Comparison of ENCODE assay signal across 7 cellular contexts in genomic region chr11:73735959-73736358, GRCh38. TPM values are rescaled to one million over a fixed set of nuclear protein-coding genes. Genes with fewer than 3 reads are reported as not detected.
A peak's percentile ranks its signal among the peaks of the same experiment; 100 is the strongest.
DNase-seq lines count a peak whose midpoint lies in the region; ATAC-seq and TF ChIP-seq lines count a peak whose summit lies in the region.
"Not testable (repeated sequence)": the region's sequence is repeated elsewhere in the genome, so short reads cannot be mapped to it uniquely, and the experiment has no call there.

No MANE protein-coding gene starts in this region.

- ATAC-seq in central memory CD8-positive, alpha-beta T cell (replicated peaks; ENCODE audit: extremely low read depth, poor library complexity, severe bottlenecking) = not testable (repeated sequence)

- H3K27ac ChIP-seq in GM23248 (0 out of 2 replicates have a peak overlapping the region, but pooled peaks have one; percentile 55), SK-N-MC (peak overlapping the region; percentile 7; the same call in 1 of the 2 replicates), smooth muscle cell (ENCODE audit: low read depth) (peak overlapping the region; percentile 63)
- not testable (repeated sequence) for H3K27ac ChIP-seq in MM.1S (ENCODE audit: low read length)

- not testable (repeated sequence) for H3K27me3 ChIP-seq in GM06990 (replicated peaks; ENCODE audit: control insufficient read depth, insufficient read depth, low read length); GM23248 (replicated peaks; ENCODE audit: insufficient read depth); MM.1S (replicated peaks; ENCODE audit: insufficient read depth, low read length); smooth muscle cell (ENCODE audit: low read depth)

- peaks cover 11% of the 10 kb centered on the region for H3F3A ChIP-seq in GM23248 (ENCODE audit: insufficient read depth)
- not testable (repeated sequence) for H3F3A ChIP-seq in MM.1S (ENCODE audit: insufficient read depth, low read length); smooth muscle cell (ENCODE audit: low read depth)

- H3K79me2 ChIP-seq in GM23248 (ENCODE audit: insufficient read depth) (peaks cover 98% of the 10 kb centered on the region), MM.1S (ENCODE audit: low read length) (peaks cover 71% of the 10 kb centered on the region), smooth muscle cell (ENCODE audit: low read depth) (peaks cover 100% of the 10 kb centered on the region)

- H3K9me3 ChIP-seq in GM23248 (ENCODE audit: low read depth); MM.1S (replicated peaks; ENCODE audit: insufficient read depth, low read length); SK-N-MC (ENCODE audit: low read depth, low read length); smooth muscle cell (replicated peaks; ENCODE audit: low read depth): not testable (repeated sequence)

- H3K36me3 Mint-ChIP-seq in central memory CD8-positive, alpha-beta T cell (ENCODE audit: insufficient read depth) = peaks cover 15% of the 10 kb centered on the region
- peaks cover 65% of the 10 kb centered on the region for H3K36me3 Mint-ChIP-seq in nephron progenitor cell (ENCODE audit: low read depth)

- H4K20me1 ChIP-seq in GM23248 (ENCODE audit: insufficient read depth); MM.1S (ENCODE audit: insufficient read depth, low read length): not testable (repeated sequence)
- peaks cover 100% of the 10 kb centered on the region for H4K20me1 ChIP-seq in smooth muscle cell (ENCODE audit: low read depth)

- not testable (repeated sequence) for H3K4me3 ChIP-seq in GM06990 (replicated peaks; ENCODE audit: low read depth, low read length); GM23248; MM.1S (ENCODE audit: low read length); SK-N-MC; smooth muscle cell

- not testable (repeated sequence) for H2AFZ ChIP-seq in GM23248; MM.1S (ENCODE audit: low read length); smooth muscle cell (ENCODE audit: low read depth)

- 83 to 85% methylated on average over 7 of the region's 7 CpGs for WGBS in GM23248 (ENCODE audit: low coverage in 1 of 2, low lambda C conversion rate in 2 of 2, missing lambda C conversion rate in 2 of 2), 2 experiments
- WGBS in smooth muscle cell (ENCODE audit: low lambda C conversion rate) = 96% methylated on average over 7 of the region's 7 CpGs

- H3K4me3 Mint-ChIP-seq in central memory CD8-positive, alpha-beta T cell; nephron progenitor cell: not testable (repeated sequence)

- H3K9ac ChIP-seq in GM23248; MM.1S (ENCODE audit: low read length); SK-N-MC (ENCODE audit: insufficient read length); smooth muscle cell (ENCODE audit: low read depth): not testable (repeated sequence)

- H3K27me3 Mint-ChIP-seq in central memory CD8-positive, alpha-beta T cell; nephron progenitor cell (ENCODE audit: low read depth, poor library complexity): not testable (repeated sequence)

- H3K36me3 ChIP-seq in GM06990 (ENCODE audit: control insufficient read depth, insufficient read depth, low read length); GM23248 (ENCODE audit: low read depth); MM.1S (replicated peaks; ENCODE audit: insufficient read depth, low read length); SK-N-MC (ENCODE audit: insufficient read depth, low read length); smooth muscle cell (ENCODE audit: low read depth): not testable (repeated sequence)

- H3K4me1 ChIP-seq in GM23248 (ENCODE audit: insufficient read depth) = peaks cover 18% of the 10 kb centered on the region
- not testable (repeated sequence) for H3K4me1 ChIP-seq in MM.1S (ENCODE audit: low read length); smooth muscle cell (ENCODE audit: low read depth)

- H3K9me2 ChIP-seq in GM23248 (ENCODE audit: insufficient read depth); MM.1S (replicated peaks; ENCODE audit: insufficient read depth, low read length): not testable (repeated sequence)

- H3K27ac Mint-ChIP-seq in central memory CD8-positive, alpha-beta T cell (ENCODE audit: low read depth) = peak overlapping the region; percentile 62
- H3K27ac Mint-ChIP-seq in nephron progenitor cell = peak overlapping the region; percentile 48

- in situ Hi-C loops in GM23248 (cut with MboI) = not testable (repeated sequence)

- H3K4me2 ChIP-seq in GM23248 (ENCODE audit: unreplicated experiment); MM.1S (ENCODE audit: low read depth, low read length); smooth muscle cell: not testable (repeated sequence)

- peak; percentile 18 for DNase-seq in GM06990 (ENCODE audit: extremely low read depth, insufficient read length)
- not testable (repeated sequence) for DNase-seq in GM23248; SK-N-MC (ENCODE audit: low read depth, low spot score); central memory CD8-positive, alpha-beta T cell (ENCODE audit: low spot score in 2 of 2); nephron progenitor cell; smooth muscle cell (lab: John Stamatoyannopoulos, UW; ENCODE audit: unreplicated experiment)
- DNase-seq in MM.1S = peak; percentile 68

- H3K4me1 Mint-ChIP-seq in central memory CD8-positive, alpha-beta T cell = peaks cover 30% of the 10 kb centered on the region
- not testable (repeated sequence) for H3K4me1 Mint-ChIP-seq in nephron progenitor cell

- not testable (repeated sequence) for H3K9me3 Mint-ChIP-seq in central memory CD8-positive, alpha-beta T cell
- H3K9me3 Mint-ChIP-seq in nephron progenitor cell = peaks cover 38% of the 10 kb centered on the region

- TF ChIP-seq CTCF in GM06990 (IDR thresholded peaks at IDR 0.05; ENCODE audit: insufficient read depth, low read length, poor library complexity, severe bottlenecking); MM.1S (IDR thresholded peaks at IDR 0.05; ENCODE audit: low read length); nephron progenitor cell (IDR thresholded peaks at IDR 0.05); smooth muscle cell (IDR thresholded peaks at IDR 0.05; ENCODE audit: borderline replicate concordance, insufficient read depth, poor library complexity, severe bottlenecking): not testable (repeated sequence)

RNA-seq across cellular contexts. Expression of gene RAB6A, which starts 24.9 kb away (rescaled TPM):
- 123 and 147 TPM in 2 replicates for total RNA-seq in GM23248 (2014; rRNA removed; shearing (Covaris generic))
- polyA plus RNA-seq in GM23248 (2016; fragmentation: Nextera tagmentation; extraction: Ambion mirVana) = 145 and 151 TPM in 2 replicates
- 145 and 148 TPM in 2 replicates for total RNA-seq in smooth muscle cell
- polyA plus RNA-seq in smooth muscle cell = 102 and 110 TPM in 2 replicates

RNA-seq across cellular contexts. Expression of gene MRPL48, which starts 51.7 kb away (rescaled TPM):
- 21.4 and 35.0 TPM in 2 replicates for total RNA-seq in GM23248 (2014; rRNA removed; shearing (Covaris generic))
- polyA plus RNA-seq in GM23248 (2016; fragmentation: Nextera tagmentation; extraction: Ambion mirVana) (39.4 and 40.1 TPM in 2 replicates), smooth muscle cell (65.3 and 74.6 TPM in 2 replicates)
- 26.4 and 29.7 TPM in 2 replicates for total RNA-seq in smooth muscle cell
